19 cellular contexts compared by ENCODE assay signal in the genomic region with DNA sequence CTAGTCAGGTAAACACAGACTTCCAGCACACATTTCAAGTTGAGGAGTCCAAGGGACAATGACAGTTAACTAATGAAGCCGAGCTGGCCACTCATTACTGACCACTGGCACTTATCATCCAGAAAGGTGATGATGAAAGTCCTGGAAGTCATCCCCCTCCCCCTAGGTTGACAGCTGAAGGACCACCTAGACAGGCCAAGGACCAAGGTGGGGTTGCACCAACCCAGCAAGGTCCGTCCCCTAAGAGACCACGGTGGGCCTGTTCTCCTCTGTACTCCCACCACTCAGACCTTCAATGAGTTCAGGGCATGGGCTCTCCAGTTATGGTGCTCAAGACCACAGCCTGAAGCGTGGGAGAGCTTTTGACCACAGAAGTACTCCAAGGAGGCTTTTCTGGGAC. TPM values are rescaled to one million over a fixed set of nuclear protein-coding genes. Genes with fewer than 3 reads are reported as not detected.
DNase-seq lines count a peak whose midpoint lies in the region; ATAC-seq and TF ChIP-seq lines count a peak whose summit lies in the region.
"Had no signal": no experiment of that assay in that cellular context is flagged by ENCODE, and none has a peak within 500 bp of the region (broad histone marks: within the 10 kb centered on the region; RNA-seq: fewer than 3 reads in every experiment).

No MANE protein-coding gene starts in this region.

- H3K27ac ChIP-seq in RWPE1 (peak overlapping the region; percentile 85), dorsolateral prefrontal cortex (peak overlapping the region in 44 of 59 donors; percentile 7 to 86 (median 75)), muscle layer of duodenum (ENCODE audit: low read length) (peak overlapping the region; percentile 85), stomach smooth muscle (ENCODE audit: low read length) (peak overlapping the region; percentile 98)

- POLR2A ChIA-PET in RWPE1 (lab: Yijun Ruan, JAX; ENCODE audit: low non-redundant PET), result interaction anchor here (0.5 kb wide), 1 partner anchor 9 kb away, joined by 3 read pairs; no protein-coding TSS in a partner anchor

- H3K27me3 ChIP-seq in dorsolateral prefrontal cortex (no peaks in the 10 kb centered on the region), muscle layer of duodenum (ENCODE audit: low read depth, low read length) (no peaks in the 10 kb centered on the region), stomach smooth muscle (ENCODE audit: control insufficient read depth in 1 of 2, insufficient read depth in 2 of 2, low read length in 2 of 2) (no peaks in the 10 kb centered on the region), HAP-1 (ENCODE audit: low read depth) (no peaks in the 10 kb centered on the region)

- no peak for ATAC-seq in HG03565 (IDR thresholded peaks at IDR 0.05; ENCODE audit: unreplicated experiment)
- no peak for ATAC-seq in GM21786 (IDR thresholded peaks at IDR 0.05; ENCODE audit: unreplicated experiment)
- ATAC-seq: naive thymus-derived CD8-positive, alpha-beta T cell; stimulated activated naive CD8-positive, alpha-beta T cell treated with anti-CD3 and anti-CD28 coated beads, Interleukin-15, Interleukin-2, amounts not matched to agents 100 U/mL and 50 U/mL, for 24 hours; WTC11 had no signal

- no peak for DNase-seq in RWPE1 (ENCODE audit: low spot score)
- DNase-seq in dorsolateral prefrontal cortex, result no peak
- no peak for DNase-seq in HAP-1 (ENCODE audit: low spot score in 2 of 2)
- no peak for DNase-seq in islet precursor cell
- DNase-seq: activated naive CD4-positive, alpha-beta T cell treated with anti-CD3 and anti-CD28 coated beads for 36 hours; endodermal cell; NCI-H1105 treated with DMSO at 0.1 percent for 48 hours; NCI-H345; stimulated activated naive CD8-positive, alpha-beta T cell treated with anti-CD3 and anti-CD28 coated beads, Interleukin-15, Interleukin-2, amounts not matched to agents 100 U/mL and 50 U/mL, for 24 hours; SW 1271 had no signal

- no peak overlapping the region for H3K4me3 ChIP-seq in dorsolateral prefrontal cortex
- H3K4me3 ChIP-seq in muscle layer of duodenum (ENCODE audit: low read depth in 1 of 2, low read length in 2 of 2), result peak overlapping the region in 1 of 2 donors; percentile 5
- H3K4me3 ChIP-seq in stomach smooth muscle (ENCODE audit: low read length in 2 of 2), result peak overlapping the region in 1 of 2 donors; percentile 57
- H3K4me3 ChIP-seq in HAP-1, result no peak overlapping the region
- H3K4me3 ChIP-seq: K562 had no signal

- intact Hi-C loops in dorsolateral prefrontal cortex (cut with DNase I), result no loop called here

- peaks cover 0 to 10% of the 10 kb centered on the region in 2 donors for H3K4me1 ChIP-seq in muscle layer of duodenum (ENCODE audit: control insufficient read depth in 1 of 2, insufficient read depth in 2 of 2, low read length in 2 of 2)
- peaks cover 21% of the 10 kb centered on the region for H3K4me1 ChIP-seq in stomach smooth muscle (ENCODE audit: control insufficient read depth, insufficient read depth, low read length)
- no peaks in the 10 kb centered on the region for H3K4me1 ChIP-seq in HAP-1

- H3K36me3 ChIP-seq in muscle layer of duodenum (ENCODE audit: control insufficient read depth in 1 of 2, insufficient read depth in 2 of 2, low read length in 2 of 2) (peaks cover 43 to 53% of the 10 kb centered on the region in 2 donors), stomach smooth muscle (ENCODE audit: control insufficient read depth in 2 of 2, insufficient read depth in 2 of 2, low read length in 2 of 2) (peaks cover 47 to 48% of the 10 kb centered on the region in 2 donors), HAP-1 (replicated peaks) (peaks cover 11% of the 10 kb centered on the region; the same call in 1 of the 2 replicates)

- CTCF ChIA-PET in RWPE1 (lab: Yijun Ruan, JAX), result interaction anchor here (0.7 to 0.8 kb wide), 4 partner anchors 24 to 80 kb away, joined by 3 read pairs; partner anchors contain the start of gene SLC22A4

- H3K9me3 ChIP-seq in muscle layer of duodenum (ENCODE audit: control insufficient read depth in 1 of 2, low read length in 2 of 2) (no peaks in the 10 kb centered on the region), stomach smooth muscle (ENCODE audit: control insufficient read depth in 2 of 2, low read length in 2 of 2) (no peaks in the 10 kb centered on the region), HAP-1 (no peaks in the 10 kb centered on the region)

- peak overlapping the region; percentile 53 to 75 for H3K9ac ChIP-seq in stomach smooth muscle (ENCODE audit: low read length in 2 of 2)

- in situ Hi-C loops in HAP-1 (cut with MboI; ENCODE audit: low sequenced_read_pairs), result no loop called here

- no peak for TF ChIP-seq CTCF in RWPE1 (conservative IDR thresholded peaks at IDR 0.05; ENCODE audit: low read depth)
- no peak for TF ChIP-seq CTCF in dorsolateral prefrontal cortex (IDR thresholded peaks at IDR 0.05 in 54 of 56, conservative IDR thresholded peaks at IDR 0.05 in 2 of 56; ENCODE audit: low read depth in 1 of 56, partially characterized antibody in 56 of 56)

RNA-seq across cellular contexts. Expression of gene P4HA2, which starts 13.2 kb away (rescaled TPM):
- total RNA-seq in dorsolateral prefrontal cortex, result 10 to 100 TPM; 11.8 to 97.5 (median 27.5) TPM
- total RNA-seq: naive thymus-derived CD8-positive, alpha-beta T cell had no signal

RNA-seq across cellular contexts. Expression of gene PDLIM4, which starts 43.0 kb away (rescaled TPM):
- 10 to 100 TPM in 102 of 120 experiments, 1 to 10 TPM in 18; 4.7 to 42.5 (median 14.7) TPM for total RNA-seq in dorsolateral prefrontal cortex
- total RNA-seq: activated naive CD4-positive, alpha-beta T cell treated with anti-CD3 and anti-CD28 coated beads for 36 hours; B cell; naive thymus-derived CD8-positive, alpha-beta T cell; OCI-LY7 had no signal
